21 cellular contexts compared by ENCODE assay signal in the genomic region with DNA sequence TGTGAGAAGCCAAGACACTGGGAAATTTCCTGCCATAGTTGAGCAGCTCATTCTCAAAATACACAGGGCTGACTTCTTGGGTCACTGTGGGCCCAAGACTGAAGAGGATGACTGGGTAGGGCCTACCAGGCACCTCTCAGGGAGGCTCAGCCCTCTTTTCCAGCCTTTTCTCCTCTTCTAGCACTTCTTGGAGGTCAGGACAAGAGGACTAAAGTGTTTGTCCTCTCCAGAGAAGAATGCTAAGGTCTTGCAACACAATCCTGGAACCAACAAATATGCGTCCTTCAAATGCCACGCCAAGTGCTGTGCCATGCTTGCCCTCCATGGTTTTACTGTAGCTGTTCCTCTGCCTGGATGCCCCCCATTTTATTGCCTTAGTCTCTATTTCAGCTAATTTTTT. TPM values are rescaled to one million over a fixed set of nuclear protein-coding genes. Genes with fewer than 3 reads are reported as not detected.
DNase-seq lines count a peak whose midpoint lies in the region; ATAC-seq and TF ChIP-seq lines count a peak whose summit lies in the region.
"Had no signal": no experiment of that assay in that cellular context is flagged by ENCODE, and none has a peak within 500 bp of the region (broad histone marks: within the 10 kb centered on the region; RNA-seq: fewer than 3 reads in every experiment).

No MANE protein-coding gene starts in this region.

- intact Hi-C loops in left ventricle myocardium inferior (cut with micrococcal nuclease) = no loop called here

- H3K9me3 Mint-ChIP-seq in natural killer cell treated with Interleukin-12 subunit alpha and Interleukin-12 subunit beta and Interleukin-15 and Interleukin-18, amount 100 ng/mL, for 72 hours = no peaks in the 10 kb centered on the region
- H3K9me3 Mint-ChIP-seq: CD8-positive, alpha-beta T cell; HFFc6 had no signal

- peak in 3 of 4 donors; percentile 51 to 97 (median 77) for TF ChIP-seq EP300 in upper lobe of left lung (IDR thresholded peaks at IDR 0.05)

- H3K4me1 Mint-ChIP-seq in natural killer cell treated with Interleukin-12 subunit alpha and Interleukin-12 subunit beta and Interleukin-15 and Interleukin-18, amount 100 ng/mL, for 72 hours (ENCODE audit: low read depth in 2 of 2) = peaks cover 0 to 5% of the 10 kb centered on the region in 2 donors

- H3K4me3 ChIP-seq in cardiac muscle cell = no peak overlapping the region
- H3K4me3 ChIP-seq in left ventricle myocardium inferior = no peak overlapping the region
- no peak overlapping the region for H3K4me3 ChIP-seq in lung
- H3K4me3 ChIP-seq in upper lobe of left lung = no peak overlapping the region
- H3K4me3 ChIP-seq in coronary artery = no peak overlapping the region
- H3K4me3 ChIP-seq: A549; BLaER1 treated with 17β-estradiol and CSF1 and Interleukin-3, amounts not matched to agents 10 nM and 100 nM; GM12878 had no signal

- H3K4me1 ChIP-seq in cardiac muscle cell (ENCODE audit: low read depth) (peaks cover 53% of the 10 kb centered on the region), left ventricle myocardium inferior (peaks cover 17% of the 10 kb centered on the region), lung (ENCODE audit: control insufficient read depth in 2 of 2, insufficient read depth in 2 of 2, low read length in 2 of 2) (peaks cover 0 to 4% of the 10 kb centered on the region in 2 donors), upper lobe of left lung (peaks cover 5 to 36% (median 17%) of the 10 kb centered on the region in 4 donors)

- no peak overlapping the region for H3K27ac Mint-ChIP-seq in natural killer cell treated with Interleukin-12 subunit alpha and Interleukin-12 subunit beta and Interleukin-15 and Interleukin-18, amount 100 ng/mL, for 72 hours
- H3K27ac Mint-ChIP-seq: CD8-positive, alpha-beta T cell; HFFc6 had no signal

- peak overlapping the region; percentile 100 for H3K27ac ChIP-seq in cardiac muscle cell
- H3K27ac ChIP-seq in left ventricle myocardium inferior (replicated peaks) = no peak overlapping the region
- no peak overlapping the region for H3K27ac ChIP-seq in lung (ENCODE audit: low read depth in 1 of 2, low read length in 1 of 2)
- H3K27ac ChIP-seq in upper lobe of left lung = peak overlapping the region; percentile 66 to 85 (median 67)
- H3K27ac ChIP-seq in coronary artery = no peak overlapping the region
- H3K27ac ChIP-seq: 22Rv1; A549; BLaER1 treated with 17β-estradiol and CSF1 and Interleukin-3, amounts not matched to agents 10 nM and 100 nM had no signal

- H3K36me3 Mint-ChIP-seq in natural killer cell treated with Interleukin-12 subunit alpha and Interleukin-12 subunit beta and Interleukin-15 and Interleukin-18, amount 100 ng/mL, for 72 hours = no peaks in the 10 kb centered on the region
- H3K36me3 Mint-ChIP-seq: CD8-positive, alpha-beta T cell had no signal

- H3K27me3 Mint-ChIP-seq in natural killer cell treated with Interleukin-12 subunit alpha and Interleukin-12 subunit beta and Interleukin-15 and Interleukin-18, amount 100 ng/mL, for 72 hours = peaks cover 13 to 18% of the 10 kb centered on the region in 2 donors

- TF ChIP-seq CTCF in cardiac muscle cell (IDR thresholded peaks at IDR 0.05; ENCODE audit: low read depth, low read length) = no peak
- TF ChIP-seq CTCF in left ventricle myocardium inferior (IDR thresholded peaks at IDR 0.05; ENCODE audit: borderline replicate concordance) = no peak
- TF ChIP-seq CTCF in lung (IDR thresholded peaks at IDR 0.05; ENCODE audit: control extremely low read depth, extremely low read depth) = no peak
- TF ChIP-seq CTCF in upper lobe of left lung (IDR thresholded peaks at IDR 0.05) = no peak
- no peak for TF ChIP-seq CTCF in coronary artery (IDR thresholded peaks at IDR 0.05)

- no peaks in the 10 kb centered on the region for H3K9me3 ChIP-seq in cardiac muscle cell (ENCODE audit: low read depth)
- no peaks in the 10 kb centered on the region for H3K9me3 ChIP-seq in left ventricle myocardium inferior (replicated peaks)
- no peaks in the 10 kb centered on the region for H3K9me3 ChIP-seq in lung (ENCODE audit: control insufficient read depth in 2 of 2, insufficient read depth in 1 of 2, low read length in 1 of 2)
- no peaks in the 10 kb centered on the region for H3K9me3 ChIP-seq in upper lobe of left lung
- H3K9me3 ChIP-seq: A549 had no signal

- ATAC-seq in lung (ENCODE audit: insufficient read depth, low FRiP score) (no peak), upper lobe of left lung (ENCODE audit: low FRiP score in 2 of 2) (peak; percentile 42 to 86), HG02973 (IDR thresholded peaks at IDR 0.05; ENCODE audit: unreplicated experiment) (no peak)
- no peak for ATAC-seq in natural killer cell treated with Interleukin-12 subunit alpha and Interleukin-12 subunit beta and Interleukin-15 and Interleukin-18, amount 100 ng/mL, for 72 hours
- ATAC-seq: A549; CD8-positive, alpha-beta T cell; GM12878; HCT116 had no signal

- DNase-seq in cardiac muscle cell (ENCODE audit: low read depth in 1 of 2, low spot score in 1 of 2) = no peak
- DNase-seq in left ventricle myocardium inferior = no peak
- DNase-seq in lung (ENCODE audit: low spot score) = peak; percentile 68
- DNase-seq in upper lobe of left lung = peak in 1 of 2 donors; percentile 82
- no peak for DNase-seq in natural killer cell treated with Interleukin-12 subunit alpha and Interleukin-12 subunit beta and Interleukin-15 and Interleukin-18, amount 100 ng/mL, for 72 hours (ENCODE audit: low spot score)
- DNase-seq in coronary artery (ENCODE audit: low spot score) = no peak
- DNase-seq: CD8-positive, alpha-beta T cell; DMS 273 treated with DMSO at 0.1 percent for 48 hours; DND-41; EL; GOT3; H7; HFFc6; IMR-90 had no signal

- TF ChIP-seq POLR2A in upper lobe of left lung (IDR thresholded peaks at IDR 0.05) = peak in 1 of 4 donors; percentile 36

- 71 to 93% methylated on average over 2 of the region's 2 CpGs for WGBS in lung, 2 donors
- 54 to 81% methylated on average over 2 of the region's 2 CpGs for WGBS in upper lobe of left lung, 2 donors

- H3K4me3 Mint-ChIP-seq in natural killer cell treated with Interleukin-12 subunit alpha and Interleukin-12 subunit beta and Interleukin-15 and Interleukin-18, amount 100 ng/mL, for 72 hours = no peak overlapping the region
- H3K4me3 Mint-ChIP-seq: CD8-positive, alpha-beta T cell; HFFc6 had no signal

- H3K36me3 ChIP-seq in cardiac muscle cell (no peaks in the 10 kb centered on the region), left ventricle myocardium inferior (no peaks in the 10 kb centered on the region), lung (ENCODE audit: control insufficient read depth in 2 of 2, insufficient read depth in 2 of 2, low read length in 2 of 2) (no peaks in the 10 kb centered on the region), upper lobe of left lung (no peaks in the 10 kb centered on the region)
- H3K36me3 ChIP-seq: BLaER1 treated with 17β-estradiol and CSF1 and Interleukin-3, amounts not matched to agents 10 nM and 100 nM had no signal

- H3K27me3 ChIP-seq in cardiac muscle cell (no peaks in the 10 kb centered on the region), left ventricle myocardium inferior (ENCODE audit: low read depth) (peaks cover 23% of the 10 kb centered on the region), lung (ENCODE audit: control insufficient read depth, insufficient read depth) (no peaks in the 10 kb centered on the region), upper lobe of left lung (peaks cover 0 to 7% (median 1%) of the 10 kb centered on the region in 4 donors)

RNA-seq across cellular contexts. Expression of gene LRRN4, which starts 3.3 kb away (rescaled TPM):
- total RNA-seq in cardiac muscle cell = 180 and 227 TPM in 2 replicates
- 135 and 173 TPM in 2 replicates for polyA plus RNA-seq in cardiac muscle cell
- total RNA-seq in left ventricle myocardium inferior = 0.08 TPM
- total RNA-seq in lung = 10 to 100 TPM; 20.1 to 62.3 TPM
- 10 to 100 TPM in 1 of 2 donors, 1 to 10 TPM in 1; 9.8 to 26.9 TPM for polyA plus RNA-seq in lung
- total RNA-seq in upper lobe of left lung = 100 to 1,000 TPM in 1 of 6 donors, 10 to 100 TPM in 5; 18.9 to 177 (median 68.5) TPM
- total RNA-seq in natural killer cell treated with Interleukin-12 subunit alpha and Interleukin-12 subunit beta and Interleukin-15 and Interleukin-18, amount 100 ng/mL, for 72 hours = not detected
- total RNA-seq: CD8-positive, alpha-beta T cell; G401; GM12878 had no signal
- polyA plus RNA-seq: A549 had no signal

RNA-seq across cellular contexts. Expression of gene CRLS1, which starts 51.2 kb away (rescaled TPM):
- total RNA-seq in cardiac muscle cell = 76.8 and 93.7 TPM in 2 replicates
- 236 and 243 TPM in 2 replicates for polyA plus RNA-seq in cardiac muscle cell
- 87.3 TPM for total RNA-seq in left ventricle myocardium inferior
- total RNA-seq in lung = 10 to 100 TPM; 40.2 to 46.2 TPM
- polyA plus RNA-seq in lung = 10 to 100 TPM; 42.9 to 84.8 TPM
- 10 to 100 TPM; 26.7 to 59.4 (median 42.2) TPM for total RNA-seq in upper lobe of left lung
- 10 to 100 TPM; 31.8 to 35.3 TPM for total RNA-seq in natural killer cell treated with Interleukin-12 subunit alpha and Interleukin-12 subunit beta and Interleukin-15 and Interleukin-18, amount 100 ng/mL, for 72 hours

Comparison
In these comparisons a context has a peak if more than half of its experiments do, and no peak if none do; other contexts are left out.
1. H3K27ac ChIP-seq: peak in cardiac muscle cell (single experiment) and upper lobe of left lung (4 of 4); none in left ventricle myocardium inferior (single experiment), lung (0 of 2) and coronary artery (0 of 2).
2. RNA of gene LRRN4, which starts 3.3 kb away (total RNA-seq): 180 to 227 TPM in cardiac muscle cell, 18.9 to 177 TPM in upper lobe of left lung and 20.1 to 62.3 TPM in lung; 0.08 TPM in left ventricle myocardium inferior (single experiment) and not detected in natural killer cell treated with Interleukin-12 subunit alpha and Interleukin-12 subunit beta and Interleukin-15 and Interleukin-18, amount 100 ng/mL, for 72 hours; every median in the first group is over 10 times any median in the second.
3. ATAC-seq: peak in upper lobe of left lung (2 of 2); none in lung (single experiment), natural killer cell treated with Interleukin-12 subunit alpha and Interleukin-12 subunit beta and Interleukin-15 and Interleukin-18, amount 100 ng/mL, for 72 hours (0 of 2) and HG02973 (single experiment).